In genomic region chr10:68086910-68087309, GRCh38 we compare ENCODE assay signal across 10 cellular contexts. TPM values are rescaled to one million over a fixed set of nuclear protein-coding genes. Genes with fewer than 3 reads are reported as not detected.
"Had no signal": no experiment of that assay in that cellular context is flagged by ENCODE, and none has a peak within 500 bp of the region (broad histone marks: within the 10 kb centered on the region; RNA-seq: fewer than 3 reads in every experiment).

No MANE protein-coding gene starts in this region.

- ATAC-seq: esophagus mucosa; natural killer cell; stimulated activated naive CD8-positive, alpha-beta T cell treated with anti-CD3 and anti-CD28 coated beads, Interleukin-15, Interleukin-2, amounts not matched to agents 100 U/mL and 50 U/mL, for 24 hours; T-cell had no signal

- H3K9me3 Mint-ChIP-seq: activated T-helper 2 cell treated with anti-CD3 and anti-CD28 coated beads, Interferon-gamma antibody, Interleukin-2, Interleukin-4, amounts not matched to agents 10 μg/mL and 5 μg/mL and 100 μg/mL, durations not matched to agents 14 hours and 24 hours and 36 hours; natural killer cell; T-cell had no signal

- H3K36me3 ChIP-seq: transverse colon had no signal

- H3K27ac ChIP-seq: transverse colon had no signal

- H3K27ac Mint-ChIP-seq: activated T-helper 2 cell treated with anti-CD3 and anti-CD28 coated beads, Interferon-gamma antibody, Interleukin-2, Interleukin-4, amounts not matched to agents 10 μg/mL and 5 μg/mL and 100 μg/mL, durations not matched to agents 14 hours and 24 hours and 36 hours; natural killer cell; T-cell had no signal

- H3K4me1 Mint-ChIP-seq: natural killer cell had no signal

- H3K36me3 Mint-ChIP-seq: natural killer cell, T-cell had no signal

- H3K4me1 ChIP-seq: transverse colon had no signal

- H3K4me3 Mint-ChIP-seq: natural killer cell, T-cell had no signal

- DNase-seq: activated CD4-positive, CD25-positive, alpha-beta regulatory T cell treated with anti-CD3 and anti-CD28 coated beads, Interleukin-2, amount 50 U/mL, for 72 hours; activated naive CD4-positive, alpha-beta T cell treated with anti-CD3 and anti-CD28 coated beads, Interleukin-2, amount 50 U/mL, for 16 hours; natural killer cell; posterior cingulate gyrus; stimulated activated naive CD8-positive, alpha-beta T cell treated with anti-CD3 and anti-CD28 coated beads, Interleukin-15, Interleukin-2, amounts not matched to agents 100 U/mL and 50 U/mL, for 24 hours; T-cell; T-helper 9 cell; transverse colon had no signal

- H3K9me3 ChIP-seq: transverse colon had no signal

- H3K4me3 ChIP-seq: transverse colon had no signal

RNA-seq across cellular contexts. Expression of gene MYPN, which starts 22.4 kb away (rescaled TPM):
- total RNA-seq: activated T-helper 2 cell treated with anti-CD3 and anti-CD28 coated beads, Interferon-gamma antibody, Interleukin-2, Interleukin-4, amounts not matched to agents 10 μg/mL and 5 μg/mL and 100 μg/mL, durations not matched to agents 14 hours and 24 hours and 36 hours; natural killer cell; T-cell had no signal
